Comparison of ENCODE assay signal across 27 cellular contexts in the genomic region with DNA sequence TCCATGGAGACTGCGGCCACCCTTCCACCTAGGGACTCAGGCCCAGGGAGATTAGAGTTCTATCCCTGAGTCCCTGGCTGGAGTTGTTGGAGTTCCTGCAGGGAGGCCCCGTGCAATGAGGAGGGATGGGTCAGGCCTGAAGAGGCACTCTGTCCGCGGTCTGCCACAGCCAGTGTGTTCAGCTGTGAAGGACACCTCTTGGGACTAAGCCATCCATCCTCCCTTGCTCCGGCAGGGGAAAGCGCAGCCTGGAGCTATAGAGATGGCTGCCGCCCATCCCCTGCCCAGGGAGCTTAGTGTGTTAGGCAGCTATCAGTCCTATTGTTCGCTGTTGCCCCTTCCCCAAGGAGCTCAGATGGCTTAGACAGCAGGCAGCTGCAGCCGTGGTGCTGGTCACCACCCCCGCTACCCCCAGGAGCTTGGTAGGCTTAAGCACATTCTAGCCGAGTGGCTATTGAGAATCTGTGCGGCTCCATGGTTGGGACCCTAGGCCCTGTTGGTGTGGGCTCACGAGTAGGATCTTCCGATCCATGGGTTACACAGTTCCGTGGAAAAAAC.
"Had no signal": no experiment of that assay in that cellular context is flagged by ENCODE, and none has a peak within 500 bp of the region (broad histone marks: within the 10 kb centered on the region; RNA-seq: fewer than 3 reads in every experiment).

No MANE protein-coding gene starts in this region.

- H3K4me1 ChIP-seq: lower lobe of right lung, right atrium auricular region, stomach, testis, thyroid gland, transverse colon, upper lobe of left lung had no signal

- H3K4me2 ChIP-seq: hepatocyte had no signal

- H3K4me3 ChIP-seq: hepatocyte, left lung, lower lobe of right lung, ovary, right atrium auricular region, skin epidermis, stomach, testis, thyroid gland, transverse colon, upper lobe of left lung had no signal

- H3K4me1 Mint-ChIP-seq: nephron, neural crest cell had no signal

- H2AFZ ChIP-seq: hepatocyte had no signal

- H3K27me3 Mint-ChIP-seq: naive thymus-derived CD8-positive, alpha-beta T cell; progenitor cell of endocrine pancreas; stimulated activated naive B cell treated with anti-CD40 and anti-IgM and Interleukin-4, amounts not matched to agents 10 μg/mL and 1 μg/mL and 100 μg/mL, for 72 hours had no signal

- ATAC-seq: left cardiac atrium; left lung; lower lobe of right lung; naive thymus-derived CD8-positive, alpha-beta T cell; sciatic nerve; stimulated activated naive B cell treated with anti-CD40 and anti-IgM and Interleukin-4, amounts not matched to agents 10 μg/mL and 1 μg/mL and 100 μg/mL, for 72 hours; stimulated activated naive CD8-positive, alpha-beta T cell treated with anti-CD3 and anti-CD28 coated beads, Interleukin-15, Interleukin-2, amounts not matched to agents 100 U/mL and 50 U/mL, for 24 hours had no signal

- H3K4me3 Mint-ChIP-seq: naive thymus-derived CD8-positive, alpha-beta T cell; nephron; neural crest cell; stimulated activated naive B cell treated with anti-CD40 and anti-IgM and Interleukin-4, amounts not matched to agents 10 μg/mL and 1 μg/mL and 100 μg/mL, for 72 hours had no signal

- H3K27ac ChIP-seq: hepatocyte, left lung, lower lobe of right lung, ovary, right atrium auricular region, skin epidermis, stomach, testis, thyroid gland, transverse colon, upper lobe of left lung had no signal

- H3K36me3 ChIP-seq: left lung, lower lobe of right lung, ovary, right atrium auricular region, stomach, thyroid gland, transverse colon, upper lobe of left lung had no signal

- H3K27ac Mint-ChIP-seq: naive thymus-derived CD8-positive, alpha-beta T cell; nephron; progenitor cell of endocrine pancreas; stimulated activated naive B cell treated with anti-CD40 and anti-IgM and Interleukin-4, amounts not matched to agents 10 μg/mL and 1 μg/mL and 100 μg/mL, for 72 hours had no signal

- H3K9me3 ChIP-seq: lower lobe of right lung, ovary, stomach, testis, thyroid gland, transverse colon, upper lobe of left lung had no signal

- H3K27me3 ChIP-seq: hepatocyte, left lung, ovary, right atrium auricular region, stomach, testis, thyroid gland, transverse colon, upper lobe of left lung had no signal

- DNase-seq: islet precursor cell; kidney glomerular epithelial cell; left cardiac atrium; lower lobe of right lung; mammary epithelial cell; mesenchymal stem cell; naive thymus-derived CD8-positive, alpha-beta T cell; ovary; stimulated activated CD4-positive, alpha-beta T cell treated with anti-CD3 and anti-CD28 coated beads, Interleukin-12 subunit alpha, Interleukin-12 subunit beta, amount 100 ng/mL, for 4 hours; stimulated activated CD4-positive, alpha-beta T cell treated with anti-CD3 and anti-CD28 coated beads, Interleukin-15, amount 100 ng/mL, for 24 hours; stimulated activated CD4-positive, alpha-beta T cell treated with anti-CD3 and anti-CD28 coated beads, Interleukin-2, amount 100 ng/mL, for 24 hours; stimulated activated CD4-positive, alpha-beta T cell treated with anti-CD3 and anti-CD28 coated beads, Interleukin-4, amount 100 ng/mL, for 1 hour; stimulated activated naive B cell treated with anti-CD40 and anti-IgM and Interleukin-4, amounts not matched to agents 10 μg/mL and 1 μg/mL and 100 μg/mL, for 72 hours; stimulated activated naive CD8-positive, alpha-beta T cell treated with anti-CD3 and anti-CD28 coated beads, Interleukin-15, Interleukin-2, amounts not matched to agents 100 U/mL and 50 U/mL, for 24 hours; stomach; testis; thyroid gland; transverse colon; upper lobe of left lung had no signal
